7 cellular contexts compared by ENCODE assay signal in genomic region chr16:46387720-46388119, GRCh38.
DNase-seq lines count a peak whose midpoint lies in the region; ATAC-seq and TF ChIP-seq lines count a peak whose summit lies in the region.
"Not testable (repeated sequence)": the region's sequence is repeated elsewhere in the genome, so short reads cannot be mapped to it uniquely, and the experiment has no call there.

No MANE protein-coding gene starts in this region.

- H3K4me3 ChIP-seq in lower leg skin (ENCODE audit: low read depth, poor library complexity, severe bottlenecking) = peak overlapping the region; percentile 7

- not testable (repeated sequence) for H3K4me1 Mint-ChIP-seq in activated T-helper 2 cell treated with anti-CD3 and anti-CD28 coated beads, Interferon-gamma antibody, Interleukin-2, Interleukin-4, amounts not matched to agents 10 μg/mL and 5 μg/mL and 100 μg/mL, durations not matched to agents 14 hours and 24 hours and 36 hours (ENCODE audit: low read depth); effector memory CD8-positive, alpha-beta T cell (ENCODE audit: low read depth in 2 of 2); progenitor cell of endocrine pancreas (ENCODE audit: low read depth)

- H3K4me3 Mint-ChIP-seq in activated T-helper 2 cell treated with anti-CD3 and anti-CD28 coated beads, Interferon-gamma antibody, Interleukin-2, Interleukin-4, amounts not matched to agents 10 μg/mL and 5 μg/mL and 100 μg/mL, durations not matched to agents 14 hours and 24 hours and 36 hours (ENCODE audit: low read depth); effector memory CD8-positive, alpha-beta T cell; progenitor cell of endocrine pancreas (ENCODE audit: low read depth): not testable (repeated sequence)

- TF ChIP-seq CTCF in lower leg skin (IDR thresholded peaks at IDR 0.05); progenitor cell of endocrine pancreas (IDR thresholded peaks at IDR 0.05; ENCODE audit: unreplicated experiment): not testable (repeated sequence)

- H3K27ac Mint-ChIP-seq in activated T-helper 2 cell treated with anti-CD3 and anti-CD28 coated beads, Interferon-gamma antibody, Interleukin-2, Interleukin-4, amounts not matched to agents 10 μg/mL and 5 μg/mL and 100 μg/mL, durations not matched to agents 14 hours and 24 hours and 36 hours; effector memory CD8-positive, alpha-beta T cell: not testable (repeated sequence)
- H3K27ac Mint-ChIP-seq in progenitor cell of endocrine pancreas = peak overlapping the region; percentile 22

- not testable (repeated sequence) for H3K36me3 Mint-ChIP-seq in activated T-helper 2 cell treated with anti-CD3 and anti-CD28 coated beads, Interferon-gamma antibody, Interleukin-2, Interleukin-4, amounts not matched to agents 10 μg/mL and 5 μg/mL and 100 μg/mL, durations not matched to agents 14 hours and 24 hours and 36 hours (ENCODE audit: low read depth); effector memory CD8-positive, alpha-beta T cell (ENCODE audit: insufficient read depth)
- peaks cover 14% of the 10 kb centered on the region for H3K36me3 Mint-ChIP-seq in progenitor cell of endocrine pancreas (ENCODE audit: insufficient read depth)

- peaks cover 20% of the 10 kb centered on the region for H3K9me3 Mint-ChIP-seq in activated T-helper 2 cell treated with anti-CD3 and anti-CD28 coated beads, Interferon-gamma antibody, Interleukin-2, Interleukin-4, amounts not matched to agents 10 μg/mL and 5 μg/mL and 100 μg/mL, durations not matched to agents 14 hours and 24 hours and 36 hours
- H3K9me3 Mint-ChIP-seq in effector memory CD8-positive, alpha-beta T cell = peaks cover 8 to 20% of the 10 kb centered on the region in 2 donors
- peaks cover 19% of the 10 kb centered on the region for H3K9me3 Mint-ChIP-seq in progenitor cell of endocrine pancreas (ENCODE audit: low read depth)

- ATAC-seq in HG02798 (IDR thresholded peaks at IDR 0.05; ENCODE audit: poor library complexity, unreplicated experiment) = peak; percentile 3
- ATAC-seq in effector memory CD8-positive, alpha-beta T cell (replicated peaks) = not testable (repeated sequence)

- TF ChIP-seq POLR2A in lower leg skin (IDR thresholded peaks at IDR 0.05) = not testable (repeated sequence)

- WGBS in lower leg skin, 2 donors = 64 to 70% methylated on average over 15 of the region's 15 CpGs

- DNase-seq in activated CD4-positive, alpha-beta T cell treated with anti-CD3 and anti-CD28 coated beads for 48 hours = peak; percentile 23
- peak; percentile 81 for DNase-seq in activated T-helper 2 cell treated with anti-CD3 and anti-CD28 coated beads, Interferon-gamma antibody, Interleukin-2, Interleukin-4, amounts not matched to agents 10 μg/mL and 5 μg/mL and 100 μg/mL, durations not matched to agents 14 hours and 24 hours and 36 hours (ENCODE audit: low spot score)
- DNase-seq in effector memory CD8-positive, alpha-beta T cell = peak; percentile 81 to 91 (median 89)
- DNase-seq in lower leg skin (ENCODE audit: low spot score in 2 of 2) (peak; percentile 89 to 99), progenitor cell of endocrine pancreas (ENCODE audit: low spot score, unreplicated experiment) (peak; percentile 100)
- DNase-seq in stimulated activated CD8-positive, alpha-beta memory T cell treated with anti-CD3 and anti-CD28 coated beads, Interleukin-4, amount 100 ng/mL, for 4 hours (ENCODE audit: low read depth in 2 of 2, low spot score in 1 of 2) = peak; percentile 40 to 50

- intact Hi-C loops in activated T-helper 2 cell treated with anti-CD3 and anti-CD28 coated beads, Interferon-gamma antibody, Interleukin-2, Interleukin-4, amounts not matched to agents 10 μg/mL and 5 μg/mL and 100 μg/mL, durations not matched to agents 14 hours and 24 hours and 36 hours (cut with micrococcal nuclease); lower leg skin (cut with DNase I; ENCODE audit: low total_unique reads): not testable (repeated sequence)

- H3K27me3 Mint-ChIP-seq in activated T-helper 2 cell treated with anti-CD3 and anti-CD28 coated beads, Interferon-gamma antibody, Interleukin-2, Interleukin-4, amounts not matched to agents 10 μg/mL and 5 μg/mL and 100 μg/mL, durations not matched to agents 14 hours and 24 hours and 36 hours (ENCODE audit: low read depth); effector memory CD8-positive, alpha-beta T cell; progenitor cell of endocrine pancreas: not testable (repeated sequence)

Comparison
In these comparisons a context has a peak if more than half of its experiments do, and no peak if none do; other contexts are left out.
1. DNase-seq: peak in every context shown above with its lines; median percentile 100 in progenitor cell of endocrine pancreas; 94 in lower leg skin; 89 in effector memory CD8-positive, alpha-beta T cell; 81 in activated T-helper 2 cell treated with anti-CD3 and anti-CD28 coated beads, Interferon-gamma antibody, Interleukin-2, Interleukin-4, amounts not matched to agents 10 μg/mL and 5 μg/mL and 100 μg/mL, durations not matched to agents 14 hours and 24 hours and 36 hours; 45 in stimulated activated CD8-positive, alpha-beta memory T cell treated with anti-CD3 and anti-CD28 coated beads, Interleukin-4, amount 100 ng/mL, for 4 hours; 23 in activated CD4-positive, alpha-beta T cell treated with anti-CD3 and anti-CD28 coated beads for 48 hours.